In the genomic region with DNA sequence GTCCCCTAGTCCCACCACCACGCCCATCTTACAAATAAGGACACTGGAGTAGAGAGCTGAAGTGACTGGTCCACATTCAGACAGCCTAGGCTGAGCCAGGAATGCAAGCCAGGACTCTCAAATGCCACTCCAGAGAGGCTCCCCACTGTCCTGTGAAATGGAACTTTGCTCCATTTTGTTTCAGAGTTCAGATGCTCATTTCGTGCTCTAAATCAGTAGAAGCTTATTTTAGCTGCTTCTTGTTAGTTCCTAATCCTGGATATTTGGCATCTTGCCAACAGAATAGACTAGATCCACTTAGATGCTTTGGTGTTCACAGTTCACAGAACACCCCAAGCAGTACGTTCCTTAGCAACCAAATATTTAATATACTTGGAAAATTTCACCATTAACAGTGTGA, we compare ENCODE assay signal across 12 cellular contexts. TPM values are rescaled to one million over a fixed set of nuclear protein-coding genes. Genes with fewer than 3 reads are reported as not detected.
DNase-seq lines count a peak whose midpoint lies in the region; ATAC-seq, FAIRE-seq and TF ChIP-seq lines count a peak whose summit lies in the region.
"Had no signal": no experiment of that assay in that cellular context is flagged by ENCODE, and none has a peak within 500 bp of the region (broad histone marks: within the 10 kb centered on the region; RNA-seq: fewer than 3 reads in every experiment).

No MANE protein-coding gene starts in this region.

- no peak overlapping the region for H3K4me3 ChIP-seq in fibroblast of villous mesenchyme (ENCODE audit: low read depth, low read length)
- H3K4me3 ChIP-seq in pancreas, result no peak overlapping the region
- no peak overlapping the region for H3K4me3 ChIP-seq in lower leg skin (ENCODE audit: low read depth, poor library complexity, severe bottlenecking)

- peak; percentile 83 for FAIRE-seq in pancreas (lab: Jason Lieb, UNC)

- no peak for TF ChIP-seq CTCF in fibroblast of villous mesenchyme (IDR thresholded peaks at IDR 0.05; ENCODE audit: insufficient read depth, low read depth, low read length)
- no peak for TF ChIP-seq CTCF in pancreas (IDR thresholded peaks at IDR 0.05)
- no peak for TF ChIP-seq CTCF in lower leg skin (IDR thresholded peaks at IDR 0.05)

- peaks cover 0 to 19% (median 12%) of the 10 kb centered on the region in 3 donors for H3K36me3 ChIP-seq in pancreas

- ATAC-seq in pancreas (peak in 2 of 4 donors; percentile 32 to 35), GM21381 (IDR thresholded peaks at IDR 0.05; ENCODE audit: unreplicated experiment) (no peak)
- ATAC-seq in stimulated activated naive CD8-positive, alpha-beta T cell treated with anti-CD3 and anti-CD28 coated beads, Interleukin-15, Interleukin-2, amounts not matched to agents 100 U/mL and 50 U/mL, for 24 hours, result no peak
- ATAC-seq: activated CD4-positive, CD25-positive, alpha-beta regulatory T cell treated with anti-CD3 and anti-CD28 coated beads, Interleukin-2, amount 50 U/mL, for 24 hours; foreskin keratinocyte had no signal

- no peaks in the 10 kb centered on the region for H3K27me3 ChIP-seq in pancreas
- H3K27me3 ChIP-seq: foreskin keratinocyte had no signal

- H3K27ac ChIP-seq in pancreas, result no peak overlapping the region
- H3K27ac ChIP-seq: foreskin keratinocyte, neutrophil had no signal

- intact Hi-C loops in pancreas (cut with DNase I) (no loop called here), lower leg skin (cut with DNase I; ENCODE audit: low total_unique reads) (no loop called here)

- 72 to 76% methylated on average over 3 of the region's 3 CpGs for WGBS in pancreas, 2 donors
- 39 to 48% methylated on average over 3 of the region's 3 CpGs for WGBS in lower leg skin, 2 donors

- peaks cover 4 to 14% (median 12%) of the 10 kb centered on the region in 3 donors for H3K4me1 ChIP-seq in pancreas
- H3K4me1 ChIP-seq: foreskin keratinocyte had no signal

- TF ChIP-seq POLR2A in lower leg skin (IDR thresholded peaks at IDR 0.05), result no peak

- DNase-seq in EH (ENCODE audit: low read depth), result peak; percentile 19
- DNase-seq in NCI-H82 treated with DMSO at 0.1 percent for 48 hours (lab: John Stamatoyannopoulos, UW; ENCODE audit: unreplicated experiment), result peak; percentile 65
- peak; percentile 27 for DNase-seq in fibroblast of villous mesenchyme (ENCODE audit: low read depth)
- no peak for DNase-seq in pancreas
- no peak for DNase-seq in lower leg skin (ENCODE audit: low spot score in 2 of 2)
- no peak for DNase-seq in stimulated activated naive CD8-positive, alpha-beta T cell treated with anti-CD3 and anti-CD28 coated beads, Interleukin-15, Interleukin-2, amounts not matched to agents 100 U/mL and 50 U/mL, for 24 hours
- DNase-seq in GM19238 (ENCODE audit: insufficient read length, low spot score), result no peak
- DNase-seq: activated naive CD4-positive, alpha-beta T cell treated with anti-CD3 and anti-CD28 coated beads, Interleukin-2, amount 50 U/mL, for 16 hours; foreskin keratinocyte had no signal

- no peaks in the 10 kb centered on the region for H3K9me3 ChIP-seq in pancreas
- H3K9me3 ChIP-seq: neutrophil had no signal

RNA-seq across cellular contexts. Expression of gene MMP21, which starts 7.4 kb away (rescaled TPM):
- total RNA-seq in fibroblast of villous mesenchyme (not detected in 2 replicates), pancreas (under 1 TPM in 5 of 6 donors, not detected in 1; 0.12 to 0.22 (median 0.14) TPM), lower leg skin (not detected)
- polyA plus RNA-seq in pancreas, result under 1 TPM; 0.19 to 0.35 TPM
- total RNA-seq: foreskin keratinocyte had no signal
- polyA plus RNA-seq: foreskin keratinocyte had no signal

RNA-seq across cellular contexts. Expression of gene EDRF1, which starts 48.7 kb away (rescaled TPM):
- total RNA-seq in fibroblast of villous mesenchyme, result 20.9 and 29.8 TPM in 2 replicates
- total RNA-seq in pancreas, result 10 to 100 TPM; 10.1 to 19.9 (median 16.1) TPM
- 10 to 100 TPM; 24.2 to 25.3 TPM for polyA plus RNA-seq in pancreas
- 10 to 100 TPM; 12.8 to 20.8 (median 19.3) TPM for total RNA-seq in lower leg skin

RNA-seq across cellular contexts. Expression of gene UROS, which starts 54.8 kb away (rescaled TPM):
- total RNA-seq in fibroblast of villous mesenchyme, result 93.7 and 94.7 TPM in 2 replicates
- total RNA-seq in pancreas, result 10 to 100 TPM; 12.8 to 20.1 (median 18.1) TPM
- polyA plus RNA-seq in pancreas, result 10 to 100 TPM; 30.4 to 34.4 TPM
- 10 to 100 TPM; 24.0 to 29.2 (median 27.5) TPM for total RNA-seq in lower leg skin

RNA-seq across cellular contexts. Expression of gene BCCIP, which starts 55.1 kb away (rescaled TPM):
- total RNA-seq in fibroblast of villous mesenchyme (31.2 and 48.4 TPM in 2 replicates), pancreas (10 to 100 TPM; 18.6 to 31.2 (median 25.3) TPM), lower leg skin (10 to 100 TPM; 21.5 to 31.7 (median 27.7) TPM)
- 10 to 100 TPM; 30.0 to 40.8 TPM for polyA plus RNA-seq in pancreas

Comparison
In these comparisons a context has a peak if more than half of its experiments do, and no peak if none do; other contexts are left out.
1. DNase-seq: peak in EH (single experiment), NCI-H82 treated with DMSO at 0.1 percent for 48 hours (single experiment) and fibroblast of villous mesenchyme (single experiment); none in pancreas (0 of 6), lower leg skin (0 of 2), stimulated activated naive CD8-positive, alpha-beta T cell treated with anti-CD3 and anti-CD28 coated beads, Interleukin-15, Interleukin-2, amounts not matched to agents 100 U/mL and 50 U/mL, for 24 hours (single experiment) and GM19238 (single experiment).